ENCODE assay signal across 27 cellular contexts in genomic region chr14:80770114-80770917, GRCh38.
DNase-seq lines count a peak whose midpoint lies in the region; ATAC-seq and TF ChIP-seq lines count a peak whose summit lies in the region.
"Had no signal": no experiment of that assay in that cellular context is flagged by ENCODE, and none has a peak within 500 bp of the region (broad histone marks: within the 10 kb centered on the region; RNA-seq: fewer than 3 reads in every experiment).

No MANE protein-coding gene starts in this region.

- WGBS in esophagus muscularis mucosa: 84% methylated on average over 1 of the region's 1 CpG

- ATAC-seq in HG03565 (IDR thresholded peaks at IDR 0.05; ENCODE audit: unreplicated experiment) (peak; percentile 51), GM21515 (IDR thresholded peaks at IDR 0.05; ENCODE audit: unreplicated experiment) (no peak)
- ATAC-seq: lower lobe of right lung, right cardiac atrium had no signal

- no peak for TF ChIP-seq EP300 in esophagus muscularis mucosa (IDR thresholded peaks at IDR 0.05)

- H3K36me3 ChIP-seq in esophagus muscularis mucosa: peaks cover 0 to 4% (median 0%) of the 10 kb centered on the region in 4 donors
- H3K36me3 ChIP-seq: colonic mucosa, lower lobe of right lung, SJSA1, uterus had no signal

- H3K27ac ChIP-seq in esophagus muscularis mucosa (replicated peaks in 1 of 4): no peak overlapping the region
- H3K27ac ChIP-seq: colonic mucosa, lower lobe of right lung, SJSA1, testis, uterus had no signal

- no peak overlapping the region for H3K4me3 ChIP-seq in esophagus muscularis mucosa
- H3K4me3 ChIP-seq: colonic mucosa, lower lobe of right lung, SJSA1, testis, uterus had no signal

- DNase-seq in EH (ENCODE audit: low read depth) (peak; percentile 71), GM20000 (ENCODE audit: low spot score) (peak; percentile 4), fibroblast of gingiva (ENCODE audit: low read depth) (peak; percentile 26), NCI-H226 (no peak), esophagus muscularis mucosa (ENCODE audit: extremely low spot score) (no peak), ecto neural progenitor cell (ENCODE audit: low spot score) (no peak)
- DNase-seq: activated naive CD4-positive, alpha-beta T cell treated with Interleukin-2 at 50 U/mL for 16 hours; activated T-cell treated with anti-CD3 and anti-CD28 coated beads, Interleukin-2, amount 50 U/mL, for 1 hour; colonic mucosa; DMS53; endodermal cell; glutamatergic neuron; kidney glomerular epithelial cell; lower lobe of right lung; NCI-H1105; NCI-H510A; nephron progenitor cell; right cardiac atrium; stimulated activated CD4-positive, alpha-beta T cell treated with anti-CD3 and anti-CD28 coated beads, Interleukin-12 subunit alpha, Interleukin-12 subunit beta, amount 100 ng/mL, for 4 hours; stimulated activated CD4-positive, alpha-beta T cell treated with anti-CD3 and anti-CD28 coated beads, Interleukin-4, amount 100 ng/mL, for 24 hours; stimulated activated naive CD4-positive, alpha-beta T cell treated with Interleukin-2 at 50 U/mL for 16 hours; T-helper 2 cell; testis; uterus had no signal

- TF ChIP-seq CTCF in GM20000 (IDR thresholded peaks at IDR 0.05; ENCODE audit: extremely low read depth, missing control alignments): no peak
- no peak for TF ChIP-seq CTCF in esophagus muscularis mucosa (IDR thresholded peaks at IDR 0.05)

- H3K27me3 ChIP-seq in esophagus muscularis mucosa: no peaks in the 10 kb centered on the region
- H3K27me3 ChIP-seq: colonic mucosa, SJSA1, testis, uterus had no signal

- no peaks in the 10 kb centered on the region for H3K4me1 ChIP-seq in esophagus muscularis mucosa
- H3K4me1 ChIP-seq: colonic mucosa, lower lobe of right lung, SJSA1, testis, uterus had no signal

- intact Hi-C loops in esophagus muscularis mucosa (cut with DNase I): no loop called here

- H3K9me3 ChIP-seq in esophagus muscularis mucosa: peaks cover 0 to 10% (median 0%) of the 10 kb centered on the region in 4 donors
- H3K9me3 ChIP-seq: colonic mucosa, lower lobe of right lung, SJSA1, testis, uterus had no signal

- no peak for TF ChIP-seq POLR2A in esophagus muscularis mucosa (IDR thresholded peaks at IDR 0.05; ENCODE audit: low read depth)

Comparison
In these comparisons a context has a peak if more than half of its experiments do, and no peak if none do; other contexts are left out.
1. DNase-seq: peak in EH (single experiment), GM20000 (single experiment) and fibroblast of gingiva (single experiment); none in NCI-H226 (single experiment), esophagus muscularis mucosa (single experiment) and ecto neural progenitor cell (single experiment).